ENCODE assay signal across 14 cellular contexts in the genomic region with DNA sequence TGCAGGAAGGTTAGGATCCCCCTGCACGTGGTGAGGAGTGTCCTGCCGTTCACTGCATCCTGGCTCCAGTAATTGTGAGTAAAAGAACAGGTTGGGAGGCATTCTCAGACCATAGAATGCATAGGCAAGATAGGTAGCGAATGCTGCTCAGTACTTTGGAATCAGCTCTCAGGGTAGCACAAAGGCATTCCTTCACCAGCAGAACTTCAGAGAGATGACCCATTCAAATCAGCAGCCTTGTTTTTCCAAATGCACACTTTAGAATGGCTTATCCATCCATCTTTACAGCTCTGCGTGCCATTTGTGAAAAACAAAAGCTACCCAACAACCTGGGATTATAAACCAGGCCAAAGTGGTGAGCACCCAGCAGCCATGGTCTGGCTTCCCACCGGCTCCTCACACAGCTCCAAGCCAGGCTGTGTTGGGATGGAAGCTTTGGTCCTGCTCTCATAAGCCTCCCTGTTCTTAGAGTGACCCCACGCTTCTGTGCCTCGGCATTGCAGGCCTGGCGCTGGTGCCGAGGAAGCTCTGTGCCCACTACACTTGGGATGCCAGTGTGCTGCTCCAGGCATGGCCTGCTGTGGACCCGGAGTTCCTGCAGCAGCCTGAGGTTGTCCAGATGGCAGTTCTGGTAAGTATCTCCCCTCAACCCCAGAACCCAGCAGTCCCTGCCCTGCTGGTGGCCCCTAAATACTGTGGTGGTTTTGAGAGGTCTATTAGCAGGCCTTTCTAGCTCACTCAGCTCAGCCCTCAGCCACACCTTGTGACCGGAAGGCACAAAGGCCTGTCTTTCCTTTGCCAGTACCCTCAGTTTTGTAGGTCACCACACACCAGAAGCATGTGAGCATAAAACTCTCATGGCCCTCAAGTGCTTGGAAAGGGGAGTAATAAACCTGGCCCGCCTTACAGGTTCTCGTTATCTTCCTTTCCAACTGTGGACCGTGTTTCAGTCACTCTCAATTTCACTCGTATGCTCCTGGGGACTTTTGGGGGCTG.
"Had no signal": no experiment of that assay in that cellular context is flagged by ENCODE, and none has a peak within 500 bp of the region (broad histone marks: within the 10 kb centered on the region; RNA-seq: fewer than 3 reads in every experiment).

No MANE protein-coding gene starts in this region.

- H3K27me3 Mint-ChIP-seq: activated CD4-positive, alpha-beta memory T cell treated with anti-CD3 and anti-CD28 coated beads, Interleukin-2, amount 10 ng/mL, durations not matched to agents 7 days and 5 days; naive thymus-derived CD4-positive, alpha-beta T cell had no signal

- H3K36me3 ChIP-seq: breast epithelium, prostate gland had no signal

- H3K27ac Mint-ChIP-seq: activated CD4-positive, alpha-beta memory T cell treated with anti-CD3 and anti-CD28 coated beads, Interleukin-2, amount 10 ng/mL, durations not matched to agents 7 days and 5 days; naive thymus-derived CD4-positive, alpha-beta T cell had no signal

- DNase-seq: activated CD4-positive, alpha-beta memory T cell treated with anti-CD3 and anti-CD28 coated beads, Interleukin-2, amount 10 ng/mL, durations not matched to agents 7 days and 5 days; activated naive CD4-positive, alpha-beta T cell; activated T-cell treated with anti-CD3 and anti-CD28 coated beads, Interleukin-2, amount 50 U/mL, for 48 hours; aorta; naive thymus-derived CD4-positive, alpha-beta T cell; occipital lobe; spleen; stimulated activated CD4-positive, alpha-beta T cell treated with anti-CD3 and anti-CD28 coated beads, Interleukin-1b, Interleukin-23, amount 100 ng/mL, for 48 hours; stimulated activated naive CD4-positive, alpha-beta T cell had no signal

- H3K4me1 Mint-ChIP-seq: activated CD4-positive, alpha-beta memory T cell treated with anti-CD3 and anti-CD28 coated beads, Interleukin-2, amount 10 ng/mL, durations not matched to agents 7 days and 5 days had no signal

- H3K4me3 ChIP-seq: breast epithelium, esophagus muscularis mucosa, prostate gland, spleen, suprapubic skin had no signal

- H3K9me3 ChIP-seq: breast epithelium, esophagus muscularis mucosa, prostate gland, spleen, suprapubic skin had no signal

- H3K27ac ChIP-seq: breast epithelium, esophagus muscularis mucosa, prostate gland, suprapubic skin had no signal

- H3K4me3 Mint-ChIP-seq: activated CD4-positive, alpha-beta memory T cell treated with anti-CD3 and anti-CD28 coated beads, Interleukin-2, amount 10 ng/mL, durations not matched to agents 7 days and 5 days; naive thymus-derived CD4-positive, alpha-beta T cell had no signal

- H3K9me3 Mint-ChIP-seq: activated CD4-positive, alpha-beta memory T cell treated with anti-CD3 and anti-CD28 coated beads, Interleukin-2, amount 10 ng/mL, durations not matched to agents 7 days and 5 days; naive thymus-derived CD4-positive, alpha-beta T cell had no signal

- ATAC-seq: naive thymus-derived CD4-positive, alpha-beta T cell; sciatic nerve had no signal

- H3K27me3 ChIP-seq: breast epithelium, esophagus muscularis mucosa, spleen, suprapubic skin had no signal
